Comparison of ENCODE assay signal across 1 cellular context in genomic region chr4:98995183-98996055, GRCh38.
A peak's percentile ranks its signal among the peaks of the same experiment; 100 is the strongest.
TF ChIP-seq lines count a peak whose summit lies in the region.

METAP1 (plus strand) TSS chr4:98995721; CDS start chr4:98995754, 33 bp downstream.

TF ChIP-seq in HepG2, 621 proteins besides CTCF, POLR2A, EP300 and RAD21 (continued from another document and continues in another):
- TF ChIP-seq, protein P1, sequence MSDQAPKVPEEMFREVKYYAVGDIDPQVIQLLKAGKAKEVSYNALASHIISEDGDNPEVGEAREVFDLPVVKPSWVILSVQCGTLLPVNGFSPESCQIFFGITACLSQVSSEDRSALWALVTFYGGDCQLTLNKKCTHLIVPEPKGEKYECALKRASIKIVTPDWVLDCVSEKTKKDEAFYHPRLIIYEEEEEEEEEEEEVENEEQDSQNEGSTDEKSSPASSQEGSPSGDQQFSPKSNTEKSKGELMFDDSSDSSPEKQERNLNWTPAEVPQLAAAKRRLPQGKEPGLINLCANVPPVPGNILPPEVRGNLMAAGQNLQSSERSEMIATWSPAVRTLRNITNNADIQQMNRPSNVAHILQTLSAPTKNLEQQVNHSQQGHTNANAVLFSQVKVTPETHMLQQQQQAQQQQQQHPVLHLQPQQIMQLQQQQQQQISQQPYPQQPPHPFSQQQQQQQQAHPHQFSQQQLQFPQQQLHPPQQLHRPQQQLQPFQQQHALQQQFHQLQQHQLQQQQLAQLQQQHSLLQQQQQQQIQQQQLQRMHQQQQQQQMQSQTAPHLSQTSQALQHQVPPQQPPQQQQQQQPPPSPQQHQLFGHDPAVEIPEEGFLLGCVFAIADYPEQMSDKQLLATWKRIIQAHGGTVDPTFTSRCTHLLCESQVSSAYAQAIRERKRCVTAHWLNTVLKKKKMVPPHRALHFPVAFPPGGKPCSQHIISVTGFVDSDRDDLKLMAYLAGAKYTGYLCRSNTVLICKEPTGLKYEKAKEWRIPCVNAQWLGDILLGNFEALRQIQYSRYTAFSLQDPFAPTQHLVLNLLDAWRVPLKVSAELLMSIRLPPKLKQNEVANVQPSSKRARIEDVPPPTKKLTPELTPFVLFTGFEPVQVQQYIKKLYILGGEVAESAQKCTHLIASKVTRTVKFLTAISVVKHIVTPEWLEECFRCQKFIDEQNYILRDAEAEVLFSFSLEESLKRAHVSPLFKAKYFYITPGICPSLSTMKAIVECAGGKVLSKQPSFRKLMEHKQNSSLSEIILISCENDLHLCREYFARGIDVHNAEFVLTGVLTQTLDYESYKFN (CRISPR knock-in tag; conservative IDR thresholded peaks at IDR 0.05): peak; percentile 57
- TF ChIP-seq, protein P2, sequence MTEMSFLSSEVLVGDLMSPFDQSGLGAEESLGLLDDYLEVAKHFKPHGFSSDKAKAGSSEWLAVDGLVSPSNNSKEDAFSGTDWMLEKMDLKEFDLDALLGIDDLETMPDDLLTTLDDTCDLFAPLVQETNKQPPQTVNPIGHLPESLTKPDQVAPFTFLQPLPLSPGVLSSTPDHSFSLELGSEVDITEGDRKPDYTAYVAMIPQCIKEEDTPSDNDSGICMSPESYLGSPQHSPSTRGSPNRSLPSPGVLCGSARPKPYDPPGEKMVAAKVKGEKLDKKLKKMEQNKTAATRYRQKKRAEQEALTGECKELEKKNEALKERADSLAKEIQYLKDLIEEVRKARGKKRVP (CRISPR knock-in tag; IDR thresholded peaks at IDR 0.05): no peak
- TF ChIP-seq ATM (IDR thresholded peaks at IDR 0.05; ENCODE audit: borderline replicate concordance) (no peak), NR2F2 (IDR thresholded peaks at IDR 0.05; ENCODE audit: borderline replicate concordance, low read depth) (no peak), KLF6 (CRISPR knock-in tag; IDR thresholded peaks at IDR 0.05) (0 out of 2 replicates have a peak, but pooled peaks have one; percentile 41), JARID2 (CRISPR knock-in tag; IDR thresholded peaks at IDR 0.05; ENCODE audit: insufficient replicate concordance) (no peak), RXRA (CRISPR knock-in tag; IDR thresholded peaks at IDR 0.05) (peak; percentile 27), GABPB1 (CRISPR knock-in tag; IDR thresholded peaks at IDR 0.05) (peak; percentile 79), MED1 (CRISPR knock-in tag; IDR thresholded peaks at IDR 0.05) (peak; percentile 23; the same call in 1 of the 2 replicates), ZNF121 (CRISPR knock-in tag; IDR thresholded peaks at IDR 0.05) (no peak), MXD4 (CRISPR knock-in tag; IDR thresholded peaks at IDR 0.05) (peak; percentile 33), THAP11 (CRISPR knock-in tag; IDR thresholded peaks at IDR 0.05) (peak; percentile 63; the same call in 1 of the 2 replicates), ZNF484 (CRISPR knock-in tag; IDR thresholded peaks at IDR 0.05; ENCODE audit: borderline replicate concordance, low read depth) (no peak), SMAD1 (CRISPR knock-in tag; IDR thresholded peaks at IDR 0.05; ENCODE audit: borderline replicate concordance, low read depth) (0 out of 2 replicates have a peak, but pooled peaks have one; percentile 84), NR2F6 (IDR thresholded peaks at IDR 0.05) (no peak), NR2F6 (CRISPR knock-in tag; IDR thresholded peaks at IDR 0.05) (peak; percentile 22; the same call in 1 of the 2 replicates), PAF1 (CRISPR knock-in tag; IDR thresholded peaks at IDR 0.05) (no peak), ZEB1 (IDR thresholded peaks at IDR 0.05; ENCODE audit: insufficient replicate concordance, low read depth) (peak; percentile 39), MXD1 (CRISPR knock-in tag; IDR thresholded peaks at IDR 0.05) (peak; percentile 88), RFXAP (CRISPR knock-in tag; IDR thresholded peaks at IDR 0.05; ENCODE audit: borderline replicate concordance) (no peak), NFE2L2 (IDR thresholded peaks at IDR 0.05; ENCODE audit: low read length) (no peak), FOXM1 (CRISPR knock-in tag; IDR thresholded peaks at IDR 0.05) (no peak), ZNF407 (CRISPR knock-in tag; IDR thresholded peaks at IDR 0.05; ENCODE audit: not compliant biosample characterization) (peak; percentile 8), ZNF460 (CRISPR knock-in tag; IDR thresholded peaks at IDR 0.05; ENCODE audit: borderline replicate concordance) (no peak), ZNF451 (CRISPR knock-in tag; IDR thresholded peaks at IDR 0.05) (peak; percentile 25; the same call in 1 of the 2 replicates), HCFC1 (IDR thresholded peaks at IDR 0.05; ENCODE audit: low read depth, low read length) (no peak), TGIF2 (CRISPR knock-in tag; IDR thresholded peaks at IDR 0.05) (no peak; the same call in 1 of the 2 replicates), ZNF740 (CRISPR knock-in tag; IDR thresholded peaks at IDR 0.05) (peak; percentile 97), KIAA2018 (CRISPR knock-in tag; IDR thresholded peaks at IDR 0.05; ENCODE audit: borderline replicate concordance) (no peak)
- TF ChIP-seq, protein P3, sequence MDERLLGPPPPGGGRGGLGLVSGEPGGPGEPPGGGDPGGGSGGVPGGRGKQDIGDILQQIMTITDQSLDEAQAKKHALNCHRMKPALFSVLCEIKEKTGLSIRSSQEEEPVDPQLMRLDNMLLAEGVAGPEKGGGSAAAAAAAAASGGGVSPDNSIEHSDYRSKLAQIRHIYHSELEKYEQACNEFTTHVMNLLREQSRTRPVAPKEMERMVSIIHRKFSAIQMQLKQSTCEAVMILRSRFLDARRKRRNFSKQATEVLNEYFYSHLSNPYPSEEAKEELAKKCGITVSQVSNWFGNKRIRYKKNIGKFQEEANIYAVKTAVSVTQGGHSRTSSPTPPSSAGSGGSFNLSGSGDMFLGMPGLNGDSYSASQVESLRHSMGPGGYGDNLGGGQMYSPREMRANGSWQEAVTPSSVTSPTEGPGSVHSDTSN (CRISPR knock-in tag; IDR thresholded peaks at IDR 0.05): no peak
- TF ChIP-seq, protein P4, sequence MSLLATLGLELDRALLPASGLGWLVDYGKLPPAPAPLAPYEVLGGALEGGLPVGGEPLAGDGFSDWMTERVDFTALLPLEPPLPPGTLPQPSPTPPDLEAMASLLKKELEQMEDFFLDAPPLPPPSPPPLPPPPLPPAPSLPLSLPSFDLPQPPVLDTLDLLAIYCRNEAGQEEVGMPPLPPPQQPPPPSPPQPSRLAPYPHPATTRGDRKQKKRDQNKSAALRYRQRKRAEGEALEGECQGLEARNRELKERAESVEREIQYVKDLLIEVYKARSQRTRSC (CRISPR knock-in tag; IDR thresholded peaks at IDR 0.05; ENCODE audit: low read depth): no peak
- TF ChIP-seq, protein P5, sequence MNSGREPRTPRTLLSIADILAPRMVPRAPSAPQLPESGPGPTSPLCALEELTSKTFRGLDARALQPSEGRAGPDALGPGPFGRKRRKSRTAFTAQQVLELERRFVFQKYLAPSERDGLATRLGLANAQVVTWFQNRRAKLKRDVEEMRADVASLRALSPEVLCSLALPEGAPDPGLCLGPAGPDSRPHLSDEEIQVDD (CRISPR knock-in tag; IDR thresholded peaks at IDR 0.05; ENCODE audit: borderline replicate concordance): no peak
